In the genomic region with DNA sequence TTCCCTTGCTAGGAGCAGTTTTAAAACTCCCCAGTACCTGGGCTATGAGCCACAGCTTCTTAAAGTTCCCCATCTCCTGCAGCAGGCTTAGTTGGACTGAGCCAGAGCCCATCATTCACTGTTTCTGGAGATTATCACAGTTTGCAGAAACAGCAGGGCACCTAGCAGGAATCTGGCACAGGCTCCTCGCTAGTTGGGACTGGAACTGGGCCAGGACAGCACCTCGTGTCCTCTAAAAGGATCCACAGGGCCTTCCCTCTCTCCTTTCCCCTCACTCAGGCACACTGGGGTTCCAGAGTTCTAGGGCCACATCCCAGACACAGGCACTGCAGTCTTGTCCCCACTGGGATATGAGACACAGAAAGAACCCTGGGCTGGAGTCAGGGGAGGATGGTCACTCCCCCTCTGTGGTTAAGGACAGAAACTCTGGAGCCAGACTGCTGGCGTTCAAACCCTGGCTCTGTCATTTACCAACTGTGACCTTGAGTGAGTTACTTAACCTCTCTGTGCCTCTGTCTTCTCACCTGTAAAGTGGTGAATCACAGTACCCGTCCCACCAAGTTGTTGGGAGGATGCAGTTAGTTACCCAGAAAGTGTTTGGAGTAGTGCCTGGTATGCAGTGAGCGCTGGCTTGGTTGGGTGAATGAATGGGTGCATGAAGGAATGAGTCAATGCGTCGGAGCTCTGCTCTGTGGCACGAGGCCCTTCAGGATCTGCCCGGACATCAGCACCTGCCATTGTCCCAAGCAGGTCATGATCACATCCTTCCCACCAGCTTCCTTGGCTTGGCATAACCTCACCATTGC, we compare ENCODE assay signal across 11 cellular contexts. TPM values are rescaled to one million over a fixed set of nuclear protein-coding genes. Genes with fewer than 3 reads are reported as not detected.
DNase-seq lines count a peak whose midpoint lies in the region; ATAC-seq and TF ChIP-seq lines count a peak whose summit lies in the region.
"Had no signal": no experiment of that assay in that cellular context is flagged by ENCODE, and none has a peak within 500 bp of the region (broad histone marks: within the 10 kb centered on the region; RNA-seq: fewer than 3 reads in every experiment).

No MANE protein-coding gene starts in this region.

- CTCF ChIA-PET in naive thymus-derived CD4-positive, alpha-beta T cell (lab: Charles Lee) = interaction anchor here (0.6 kb wide), 1 partner anchor 26 kb away, joined by 5 read pairs; no protein-coding TSS in a partner anchor

- peaks cover 0 to 5% (median 0%) of the 10 kb centered on the region in 3 experiments for H3K36me3 ChIP-seq in naive thymus-derived CD4-positive, alpha-beta T cell (ENCODE audit: control insufficient read depth in 2 of 3, insufficient read depth in 3 of 3, low read length in 3 of 3)

- TF ChIP-seq CTCF in cardiac fibroblast (IDR thresholded peaks at IDR 0.05; ENCODE audit: low read depth, low read length) = no peak

- no peak overlapping the region for H3K27ac ChIP-seq in naive thymus-derived CD4-positive, alpha-beta T cell (ENCODE audit: low read depth, low read length)

- peak overlapping the region in 4 of 10 donors; percentile 18 to 27 (median 23) for H3K4me3 Mint-ChIP-seq in naive thymus-derived CD4-positive, alpha-beta T cell

- H3K4me3 ChIP-seq in cardiac fibroblast (replicated peaks in 1 of 2; ENCODE audit: low read depth in 2 of 2, low read length in 2 of 2) = no peak overlapping the region
- H3K4me3 ChIP-seq in naive thymus-derived CD4-positive, alpha-beta T cell (ENCODE audit: low read length) = no peak overlapping the region

- no peaks in the 10 kb centered on the region for H3K9me3 Mint-ChIP-seq in naive thymus-derived CD4-positive, alpha-beta T cell

- peak overlapping the region in 8 of 9 donors; percentile 4 to 81 (median 38) for H3K27ac Mint-ChIP-seq in naive thymus-derived CD4-positive, alpha-beta T cell

- peaks cover 0 to 9% (median 7%) of the 10 kb centered on the region in 5 donors for H3K36me3 Mint-ChIP-seq in naive thymus-derived CD4-positive, alpha-beta T cell

- no peaks in the 10 kb centered on the region for H3K9me3 ChIP-seq in naive thymus-derived CD4-positive, alpha-beta T cell (ENCODE audit: control insufficient read depth in 2 of 3, low read length in 3 of 3)

- DNase-seq in COR-L47 (lab: John Stamatoyannopoulos, UW) (peak; percentile 77), NCI-H1092 treated with DMSO at 0.1 percent for 48 hours (lab: John Stamatoyannopoulos, UW) (peak; percentile 81), cardiac fibroblast (ENCODE audit: low read depth in 2 of 2) (peak; percentile 39 to 54), cerebellar nuclear complex (lab: John Stamatoyannopoulos, UW) (no peak)
- no peak for DNase-seq in naive thymus-derived CD4-positive, alpha-beta T cell
- DNase-seq: activated T-cell treated with anti-CD3 and anti-CD28 coated beads for 4 hours, NCI-H774, small intestine had no signal

- POLR2A ChIA-PET in naive thymus-derived CD4-positive, alpha-beta T cell (lab: Charles Lee) = interaction anchor here (1.1 to 23.1 kb wide), 2 partner anchors 15 to 20 kb away, joined by 3 to 427 read pairs; a partner anchor contains a TSS

- peaks cover 38 to 85% (median 66%) of the 10 kb centered on the region in 7 donors for H3K4me1 Mint-ChIP-seq in naive thymus-derived CD4-positive, alpha-beta T cell

- H3K27me3 ChIP-seq in naive thymus-derived CD4-positive, alpha-beta T cell (ENCODE audit: control insufficient read depth in 2 of 2, insufficient read depth in 2 of 2, low read length in 2 of 2) = no peaks in the 10 kb centered on the region

- no peaks in the 10 kb centered on the region for H3K27me3 Mint-ChIP-seq in naive thymus-derived CD4-positive, alpha-beta T cell

- H3K4me1 ChIP-seq in naive thymus-derived CD4-positive, alpha-beta T cell (ENCODE audit: control insufficient read depth in 2 of 2, insufficient read depth in 2 of 2, low read length in 2 of 2) = peaks cover 0 to 34% of the 10 kb centered on the region in 2 donors

- no peak for ATAC-seq in naive thymus-derived CD4-positive, alpha-beta T cell
- ATAC-seq in GM18858 (IDR thresholded peaks at IDR 0.05; ENCODE audit: unreplicated experiment) (no peak), GM19467 (IDR thresholded peaks at IDR 0.05; ENCODE audit: unreplicated experiment) (no peak), GM19455 (IDR thresholded peaks at IDR 0.05; ENCODE audit: unreplicated experiment) (no peak)

- intact Hi-C loops in naive thymus-derived CD4-positive, alpha-beta T cell (cut with micrococcal nuclease) = no loop called here

RNA-seq across cellular contexts. Expression of a gene that starts 18.8 kb away (rescaled TPM):
- total RNA-seq in naive thymus-derived CD4-positive, alpha-beta T cell = 10 to 100 TPM; 63.3 to 97.4 (median 72.2) TPM
- polyA plus RNA-seq in naive thymus-derived CD4-positive, alpha-beta T cell = 10 to 100 TPM; 21.3 to 50.4 TPM

Comparison
In these comparisons a context has a peak if more than half of its experiments do, and no peak if none do; other contexts are left out.
1. DNase-seq: peak in COR-L47 (single experiment), NCI-H1092 treated with DMSO at 0.1 percent for 48 hours (single experiment) and cardiac fibroblast (2 of 2); none in naive thymus-derived CD4-positive, alpha-beta T cell (0 of 9) and cerebellar nuclear complex (0 of 2).